ENCODE assay signal across 8 cellular contexts in the genomic region with DNA sequence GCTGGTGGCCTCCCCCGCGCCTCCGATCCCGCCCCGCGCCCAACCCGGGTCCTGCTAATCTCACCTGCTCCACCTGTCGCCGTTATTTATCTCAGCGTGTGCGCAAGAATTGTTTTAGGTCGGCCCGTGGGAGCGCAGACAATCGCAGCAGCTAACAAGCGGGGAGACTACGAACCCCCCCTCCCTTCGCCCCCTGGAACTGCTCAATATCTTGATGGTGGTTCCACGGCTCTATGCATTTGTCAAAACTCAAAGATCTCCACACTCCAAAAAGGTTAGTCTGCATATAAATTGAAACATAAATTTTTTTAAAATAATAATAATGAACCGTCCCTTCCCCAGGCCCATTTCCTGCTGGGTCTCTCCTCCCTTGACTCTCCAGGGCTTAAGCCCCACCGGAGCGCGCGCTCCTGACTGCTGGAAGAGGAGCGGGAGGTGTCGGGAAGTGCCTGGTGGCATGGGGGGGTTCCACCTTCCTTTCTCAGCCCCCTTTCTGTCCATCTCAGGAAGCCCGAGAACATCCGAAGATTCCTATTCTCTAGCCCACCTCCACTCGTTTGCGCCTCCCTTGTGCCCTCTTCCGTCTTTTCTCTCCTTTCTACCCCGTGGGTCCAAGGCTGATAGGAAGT. TPM values are rescaled to one million over a fixed set of nuclear protein-coding genes. Genes with fewer than 3 reads are reported as not detected.
A peak's percentile ranks its signal among the peaks of the same experiment; 100 is the strongest.
DNase-seq lines count a peak whose midpoint lies in the region; ATAC-seq, FAIRE-seq and TF ChIP-seq lines count a peak whose summit lies in the region.

No MANE protein-coding gene starts in this region.

- no peaks in the 10 kb centered on the region for H3K36me3 ChIP-seq in CD4-positive, alpha-beta memory T cell (ENCODE audit: insufficient read depth, low read length)
- H3K36me3 ChIP-seq in HepG2 (replicated peaks in 1 of 2; ENCODE audit: control insufficient read depth in 1 of 2, insufficient read depth in 2 of 2, low read length in 2 of 2) (no peaks in the 10 kb centered on the region), upper lobe of left lung (no peaks in the 10 kb centered on the region)

- ATAC-seq in HepG2 (no peak), upper lobe of left lung (ENCODE audit: low FRiP score in 2 of 2) (no peak), GM18498 (IDR thresholded peaks at IDR 0.05; ENCODE audit: unreplicated experiment) (no peak), GM21737 (IDR thresholded peaks at IDR 0.05; ENCODE audit: unreplicated experiment) (no peak)

- intact Hi-C loops in CD4-positive, alpha-beta memory T cell (cut with micrococcal nuclease): loop anchor here (2.0 to 10.0 kb wide), 4 partner anchors 153 to 976 kb away; a partner anchor contains a TSS
- intact Hi-C loops in HepG2 (cut with micrococcal nuclease; ENCODE audit: unreplicated experiment): loop anchor here (10.0 kb wide), 1 partner anchor 316 kb away; no protein-coding TSS in a partner anchor

- WGBS in HepG2 (ENCODE audit: low lambda C conversion rate): 41% methylated on average over 29 of the region's 32 CpGs
- WGBS in upper lobe of left lung, 2 donors: 23 to 32% methylated on average over 22 to 32 of the region's 32 CpGs

- H3K36me3 Mint-ChIP-seq in CD4-positive, alpha-beta memory T cell: peaks cover 0 to 11% of the 10 kb centered on the region in 2 donors
- H3K36me3 Mint-ChIP-seq in activated naive CD8-positive, alpha-beta T cell: no peaks in the 10 kb centered on the region

- H3K4me1 Mint-ChIP-seq in CD4-positive, alpha-beta memory T cell: peaks cover 17 to 47% (median 25%) of the 10 kb centered on the region in 4 donors
- peaks cover 18% of the 10 kb centered on the region for H3K4me1 Mint-ChIP-seq in activated naive CD8-positive, alpha-beta T cell (ENCODE audit: low read depth)

- TF ChIP-seq CTCF in LNCaP clone FGC (IDR thresholded peaks at IDR 0.05; ENCODE audit: control insufficient read depth, extremely low read depth, insufficient read depth) (peak; percentile 21; the same call in 1 of the 2 replicates), HepG2 (CRISPR knock-in tag; IDR thresholded peaks at IDR 0.05) (no peak), upper lobe of left lung (IDR thresholded peaks at IDR 0.05) (no peak)

- no peak for TF ChIP-seq EP300 in HepG2 (IDR thresholded peaks at IDR 0.05; ENCODE audit: low read depth in 2 of 2, low read length in 2 of 2)
- TF ChIP-seq EP300 in HepG2 (CRISPR knock-in tag; IDR thresholded peaks at IDR 0.05; ENCODE audit: borderline replicate concordance): no peak
- TF ChIP-seq EP300 in upper lobe of left lung (IDR thresholded peaks at IDR 0.05): no peak

- peaks cover 9% of the 10 kb centered on the region; the same call in 1 of the 2 replicates for H4K20me1 ChIP-seq in HepG2 (ENCODE audit: insufficient read depth, low read length)

- peak overlapping the region; percentile 23 to 60 for H3K4me3 ChIP-seq in CD4-positive, alpha-beta memory T cell (ENCODE audit: low read length in 2 of 2)
- H3K4me3 ChIP-seq in LNCaP clone FGC (ENCODE audit: low read depth, low read length) (peak overlapping the region; percentile 62), HepG2 (replicated peaks in 1 of 3; ENCODE audit: insufficient read depth in 1 of 3, low read depth in 2 of 3, low read length in 3 of 3) (peak overlapping the region; percentile 54 to 76 (median 56); a peak in 5 of 6 replicates), upper lobe of left lung (peak overlapping the region; percentile 64 to 73 (median 71))

- H3K9me3 ChIP-seq in CD4-positive, alpha-beta memory T cell (ENCODE audit: control insufficient read depth in 1 of 2, low read length in 2 of 2): no peaks in the 10 kb centered on the region
- H3K9me3 ChIP-seq in HepG2 (ENCODE audit: low read length): no peaks in the 10 kb centered on the region
- no peaks in the 10 kb centered on the region for H3K9me3 ChIP-seq in upper lobe of left lung

- TF ChIP-seq RAD21 in HepG2 (CRISPR knock-in tag; IDR thresholded peaks at IDR 0.05): no peak

- H3K4me3 Mint-ChIP-seq in CD4-positive, alpha-beta memory T cell: peak overlapping the region; percentile 74 to 100 (median 94)
- peak overlapping the region; percentile 96 for H3K4me3 Mint-ChIP-seq in activated naive CD8-positive, alpha-beta T cell

- no peak overlapping the region for H3K9ac ChIP-seq in HepG2 (ENCODE audit: insufficient read depth, low read depth, low read length)

- peaks cover 17% of the 10 kb centered on the region for H3K4me1 ChIP-seq in CD4-positive, alpha-beta memory T cell (ENCODE audit: insufficient read depth, low read length)
- H3K4me1 ChIP-seq in HepG2 (ENCODE audit: insufficient read depth, low read length) (peaks cover 37% of the 10 kb centered on the region), upper lobe of left lung (peaks cover 25 to 45% (median 31%) of the 10 kb centered on the region in 4 donors)

- no TSS peak for BruUV-seq in HepG2 (replicated peaks; lab: Mats Ljungman, UMichigan)

- H3K79me2 ChIP-seq in HepG2 (ENCODE audit: insufficient read depth, low read length): no peaks in the 10 kb centered on the region

- peak in 4 of 5 donors; percentile 73 to 89 (median 80) for DNase-seq in CD4-positive, alpha-beta memory T cell
- DNase-seq in LNCaP clone FGC (ENCODE audit: low read depth) (no peak), HepG2 (ENCODE audit: low spot score) (no peak), upper lobe of left lung (peak in 1 of 2 donors; percentile 34), cerebellum (ENCODE audit: low spot score) (no peak)

- no peak overlapping the region for H2AFZ ChIP-seq in HepG2 (ENCODE audit: low read length)

- POLR2A ChIA-PET in CD4-positive, alpha-beta memory T cell (lab: Charles Lee; ENCODE audit: partially characterized antibody): interaction anchor here (0.9 to 2.1 kb wide), 2 partner anchors 182 to 202 kb away, joined by 3 to 10 read pairs; no protein-coding TSS in a partner anchor
- POLR2A ChIA-PET in HepG2 (lab: Yijun Ruan, JAX): no interaction called here

- H3K27ac ChIP-seq in CD4-positive, alpha-beta memory T cell (ENCODE audit: low read depth, low read length): no peak overlapping the region
- H3K27ac ChIP-seq in HepG2 (ENCODE audit: extremely low read length, insufficient read depth, low read length) (no peak overlapping the region), upper lobe of left lung (no peak overlapping the region)

- H3K9me3 Mint-ChIP-seq in CD4-positive, alpha-beta memory T cell: peaks cover 0 to 11% (median 0%) of the 10 kb centered on the region in 8 donors
- H3K9me3 Mint-ChIP-seq in activated naive CD8-positive, alpha-beta T cell (ENCODE audit: low read depth): no peaks in the 10 kb centered on the region

- no peak for FAIRE-seq in HepG2 (lab: Jason Lieb, UNC)

- H3K27me3 Mint-ChIP-seq in CD4-positive, alpha-beta memory T cell: peaks cover 0 to 6% of the 10 kb centered on the region in 2 donors
- peaks cover 17% of the 10 kb centered on the region for H3K27me3 Mint-ChIP-seq in activated naive CD8-positive, alpha-beta T cell

- in situ Hi-C loops in HepG2 (cut with HindIII; ENCODE audit: extremely low pct_ligation_motif_present, low pct_unique_long_range_greater_than_20kb): no loop called here

- peak overlapping the region; percentile 89 for H3K4me2 ChIP-seq in HepG2 (ENCODE audit: low read depth, low read length)

- TF ChIP-seq POLR2A in HepG2 (IDR thresholded peaks at IDR 0.05; ENCODE audit: insufficient read depth in 1 of 2, low read depth in 2 of 2, low read length in 2 of 2) (no peak), upper lobe of left lung (IDR thresholded peaks at IDR 0.05) (no peak)

- CTCF ChIA-PET in CD4-positive, alpha-beta memory T cell (lab: Charles Lee; ENCODE audit: partially characterized antibody): interaction anchor here (3.4 kb wide), 1 partner anchor 8 kb away, joined by 16 read pairs; no protein-coding TSS in a partner anchor
- CTCF ChIA-PET in HepG2 (lab: Yijun Ruan, JAX; ENCODE audit: low intra/inter-chr PET ratio, low total read pairs): no interaction called here

- H3K27me3 ChIP-seq in CD4-positive, alpha-beta memory T cell (ENCODE audit: insufficient read depth, low read length): peaks cover 8% of the 10 kb centered on the region
- H3K27me3 ChIP-seq in HepG2 (ENCODE audit: control insufficient read depth in 1 of 2, insufficient read depth in 2 of 2, low read length in 2 of 2): peaks cover 23 to 77% of the 10 kb centered on the region in 2 experiments
- H3K27me3 ChIP-seq in upper lobe of left lung: peaks cover 0 to 30% (median 16%) of the 10 kb centered on the region in 4 donors

- peak overlapping the region in 5 of 7 donors; percentile 78 to 98 (median 88) for H3K27ac Mint-ChIP-seq in CD4-positive, alpha-beta memory T cell
- H3K27ac Mint-ChIP-seq in activated naive CD8-positive, alpha-beta T cell: no peak overlapping the region

TF ChIP-seq in HepG2, 621 proteins besides CTCF, POLR2A, EP300 and RAD21 (continues in another document):
- 0 out of 2 replicates have a peak, but pooled peaks have one; percentile 1 for TF ChIP-seq RNF2 (conservative IDR thresholded peaks at IDR 0.05; ENCODE audit: low read depth)

RNA-seq across cellular contexts. Expression of a gene that starts 1.6 kb away (rescaled TPM):
- 10 to 100 TPM; 25.7 to 25.9 TPM for total RNA-seq in CD4-positive, alpha-beta memory T cell
- 1 to 10 TPM; 1.2 to 3.7 TPM for polyA plus RNA-seq in CD4-positive, alpha-beta memory T cell
- total RNA-seq in HepG2 (2016; rRNA removed; fragmentation: Illumina TruSeq; extraction: Trizol) (not detected in 2 replicates), upper lobe of left lung (10 to 100 TPM in 2 of 6 donors, 1 to 10 TPM in 4; 3.1 to 19.6 (median 5.8) TPM), cerebellum (65.2 TPM)
- not detected in 2 replicates for total RNA-seq in HepG2 (2016; cell fraction: cytosol; rRNA removed; fragmentation: Illumina TruSeq; extraction: Trizol; ENCODE audit: low read depth)
- not detected in 2 replicates for total RNA-seq in HepG2 (2016; cell fraction: insoluble cytoplasmic fraction; rRNA removed; fragmentation: Illumina TruSeq; extraction: Trizol)
- not detected in 2 replicates for total RNA-seq in HepG2 (2016; cell fraction: membrane; rRNA removed; fragmentation: Illumina TruSeq; extraction: Trizol)
- not detected in 2 replicates for total RNA-seq in HepG2 (2016; cell fraction: nucleus; rRNA removed; fragmentation: Illumina TruSeq; extraction: Trizol)
- polyA plus RNA-seq in HepG2 (2011; rRNA removed): under 0.01 TPM in 1 of 2 replicates, not detected in the other
- 0.12 TPM in 1 of 2 replicates, not detected in the other for polyA plus RNA-seq in HepG2 (2011; cell fraction: cytosol; rRNA removed)
- 0.05 TPM in 1 of 2 replicates, not detected in the other for polyA plus RNA-seq in HepG2 (2011; cell fraction: nucleus; rRNA removed)
- polyA plus RNA-seq in HepG2 (2012): not detected in 2 replicates
- not detected in 2 replicates for polyA plus RNA-seq in HepG2 (2016; cell fraction: cytosol; fragmentation: Illumina TruSeq; extraction: Trizol; ENCODE audit: low read depth)
- not detected in 2 replicates for polyA plus RNA-seq in HepG2 (2016; cell fraction: insoluble cytoplasmic fraction; fragmentation: Illumina TruSeq; extraction: Trizol; ENCODE audit: low read depth)
- not detected in 2 replicates for polyA plus RNA-seq in HepG2 (2016; cell fraction: membrane; fragmentation: Illumina TruSeq; extraction: Trizol; ENCODE audit: low read depth)
- polyA plus RNA-seq in HepG2 (2016; cell fraction: nucleus; fragmentation: Illumina TruSeq; extraction: Trizol; ENCODE audit: insufficient read depth, low read depth): not detected in 2 replicates
- 0.44 TPM in 1 of 2 replicates, not detected in the other for polyA minus RNA-seq in HepG2 (2011; rRNA and poly(A)+ RNA removed; ENCODE audit: low replicate concordance)
- not detected in 2 replicates for polyA minus RNA-seq in HepG2 (2011; cell fraction: cytosol; rRNA and poly(A)+ RNA removed)
- polyA minus RNA-seq in HepG2 (2011; cell fraction: nucleus; rRNA and poly(A)+ RNA removed): not detected in 2 replicates

Comparison
In these comparisons a context has a peak if more than half of its experiments do, and no peak if none do; other contexts are left out.
1. DNase-seq: peak in CD4-positive, alpha-beta memory T cell (4 of 5); none in LNCaP clone FGC (single experiment), HepG2 (single experiment) and cerebellum (single experiment).
2. Peak in every context shown above with its lines, with median percentiles within 50 percentile points of each other: H3K4me3 ChIP-seq.